In the genomic region with DNA sequence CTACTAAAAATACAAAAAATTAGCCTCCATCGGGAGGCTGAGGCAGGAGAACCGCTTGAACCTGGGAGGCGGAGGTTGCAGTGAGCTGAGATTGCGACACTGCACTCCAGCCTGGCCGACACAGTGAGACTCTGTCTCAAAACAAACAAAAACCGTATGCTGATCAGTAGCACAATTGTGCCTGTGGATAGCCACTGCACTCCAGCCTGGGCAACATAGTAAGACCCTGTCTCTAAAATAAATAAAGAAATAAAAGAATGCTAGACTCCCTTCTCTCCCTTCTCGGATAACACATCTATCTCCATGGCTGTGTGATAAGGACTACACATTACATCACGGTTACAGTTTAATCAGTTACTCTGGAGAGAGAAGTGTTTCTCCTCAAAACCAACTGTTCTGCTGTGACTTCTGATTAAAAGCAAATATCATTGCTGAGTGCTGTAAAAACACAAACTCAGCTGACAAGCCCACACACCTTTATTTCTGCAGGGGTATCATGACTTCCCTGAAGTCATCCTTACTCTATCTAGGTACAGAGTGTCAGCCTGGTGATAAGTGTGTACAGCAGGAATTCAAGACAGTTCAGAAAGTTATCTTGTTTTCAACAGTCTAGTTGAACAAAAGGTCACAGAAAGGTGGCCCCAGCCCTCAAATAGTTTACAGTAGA, we compare ENCODE assay signal across 21 cellular contexts. TPM values are rescaled to one million over a fixed set of nuclear protein-coding genes. Genes with fewer than 3 reads are reported as not detected.
DNase-seq lines count a peak whose midpoint lies in the region; ATAC-seq and TF ChIP-seq lines count a peak whose summit lies in the region.
"Had no signal": no experiment of that assay in that cellular context is flagged by ENCODE, and none has a peak within 500 bp of the region (broad histone marks: within the 10 kb centered on the region; RNA-seq: fewer than 3 reads in every experiment).

No MANE protein-coding gene starts in this region.

- no peak overlapping the region for H3K27ac ChIP-seq in HEK293 (ENCODE audit: extremely low read depth, low read depth, low read length)
- no peak overlapping the region for H3K27ac ChIP-seq in WERI-Rb-1
- H3K27ac ChIP-seq in esophagus squamous epithelium: no peak overlapping the region
- H3K27ac ChIP-seq: heart left ventricle, suprapubic skin, VCaP had no signal

- TF ChIP-seq CTCF in HEK293 (tag by site-specific recombination; IDR thresholded peaks at IDR 0.05): no peak
- no peak for TF ChIP-seq CTCF in omental fat pad (IDR thresholded peaks at IDR 0.05)
- no peak for TF ChIP-seq CTCF in WERI-Rb-1 (IDR thresholded peaks at IDR 0.05; ENCODE audit: low read depth, low read length)
- no peak for TF ChIP-seq CTCF in esophagus squamous epithelium (IDR thresholded peaks at IDR 0.05)

- ATAC-seq in left lobe of liver (peak; percentile 49), omental fat pad (ENCODE audit: low FRiP score) (peak; percentile 51), GM21529 (IDR thresholded peaks at IDR 0.05; ENCODE audit: unreplicated experiment) (no peak)
- ATAC-seq: CD8-positive, alpha-beta T cell; effector memory CD8-positive, alpha-beta T cell; heart left ventricle; natural killer cell treated with Interleukin-12 subunit alpha and Interleukin-12 subunit beta and Interleukin-15 and Interleukin-18, amount 100 ng/mL, for 72 hours; Right ventricle myocardium inferior had no signal

- 69 to 71% methylated on average over 8 of the region's 8 CpGs for WGBS in esophagus squamous epithelium, 2 donors

- DNase-seq in amniotic epithelial cell (ENCODE audit: low read depth): peak; percentile 92
- no peak for DNase-seq in left lobe of liver (ENCODE audit: low spot score)
- DNase-seq in omental fat pad (ENCODE audit: low spot score): no peak
- DNase-seq in WERI-Rb-1: no peak
- DNase-seq in NCI-H1092 (lab: John Stamatoyannopoulos, UW): no peak
- DNase-seq in esophagus squamous epithelium (lab: John Stamatoyannopoulos, UW): no peak
- DNase-seq: activated CD4-positive, alpha-beta T cell treated with anti-CD3 and anti-CD28 coated beads, Interleukin-2, amount 50 U/mL, for 48 hours; anterior cingulate cortex; CD8-positive, alpha-beta T cell; effector memory CD8-positive, alpha-beta T cell; heart left ventricle; mammary epithelial cell; NCI-H1092 treated with DMSO at 0.1 percent for 48 hours; NCI-H2081; NCI-H510A treated with DMSO at 0.1 percent for 48 hours had no signal

- no peaks in the 10 kb centered on the region for H3K9me3 ChIP-seq in HEK293 (ENCODE audit: control insufficient read depth, insufficient read depth, low read depth, low read length)
- no peaks in the 10 kb centered on the region for H3K9me3 ChIP-seq in WERI-Rb-1 (ENCODE audit: severe bottlenecking)
- H3K9me3 ChIP-seq in esophagus squamous epithelium: no peaks in the 10 kb centered on the region
- H3K9me3 ChIP-seq: heart left ventricle, suprapubic skin had no signal

- intact Hi-C loops in esophagus squamous epithelium (cut with DNase I): no loop called here

- H3K4me3 ChIP-seq in HEK293 (ENCODE audit: low read depth, low read length) (no peak overlapping the region), WERI-Rb-1 (ENCODE audit: low read depth, low read length) (no peak overlapping the region), esophagus squamous epithelium (no peak overlapping the region)
- H3K4me3 ChIP-seq: heart left ventricle, suprapubic skin had no signal

- no peak for TF ChIP-seq POLR2A in esophagus squamous epithelium (IDR thresholded peaks at IDR 0.05)

- CTCF ChIA-PET in HEK293 (lab: Yijun Ruan, JAX): interaction anchor here (0.7 kb wide), 1 partner anchor 77 kb away, joined by 3 read pairs; no protein-coding TSS in a partner anchor

- H3K36me3 ChIP-seq in HEK293 (ENCODE audit: control insufficient read depth in 2 of 2, insufficient read depth in 1 of 2, low read length in 2 of 2) (no peaks in the 10 kb centered on the region), WERI-Rb-1 (no peaks in the 10 kb centered on the region), esophagus squamous epithelium (no peaks in the 10 kb centered on the region)
- H3K36me3 ChIP-seq: heart left ventricle, suprapubic skin had no signal

- H3K27me3 ChIP-seq in WERI-Rb-1 (ENCODE audit: insufficient read depth, low read depth, severe bottlenecking): no peaks in the 10 kb centered on the region
- no peaks in the 10 kb centered on the region for H3K27me3 ChIP-seq in esophagus squamous epithelium
- H3K27me3 ChIP-seq: heart left ventricle, suprapubic skin had no signal

- POLR2A ChIA-PET in HEK293 (lab: Yijun Ruan, JAX): no interaction called here

- no peaks in the 10 kb centered on the region for H3K4me1 ChIP-seq in HEK293 (ENCODE audit: control insufficient read depth, insufficient read depth, low read length)
- no peaks in the 10 kb centered on the region for H3K4me1 ChIP-seq in esophagus squamous epithelium
- H3K4me1 ChIP-seq: suprapubic skin had no signal

TF ChIP-seq in HEK293, 187 proteins besides CTCF, POLR2A, EP300 and RAD21:
- TF ChIP-seq TRIM28 (IDR thresholded peaks at IDR 0.05; ENCODE audit: borderline replicate concordance, low read length) (no peak), ZNF2 (tag by site-specific recombination; IDR thresholded peaks at IDR 0.05) (no peak), ZNF121 (tag by site-specific recombination; IDR thresholded peaks at IDR 0.05) (peak; percentile 97), SP2 (tag by site-specific recombination; IDR thresholded peaks at IDR 0.05) (no peak), WT1 (tag by site-specific recombination; IDR thresholded peaks at IDR 0.05) (peak; percentile 43; the same call in 1 of the 2 replicates), ZIC2 (tag by site-specific recombination; IDR thresholded peaks at IDR 0.05) (peak; percentile 41; the same call in 1 of the 2 replicates), ZNF24 (tag by site-specific recombination; IDR thresholded peaks at IDR 0.05) (no peak), GFI1B (tag by site-specific recombination; IDR thresholded peaks at IDR 0.05) (no peak), ZNF837 (tag by site-specific recombination; IDR thresholded peaks at IDR 0.05) (no peak), ZNF792 (tag by site-specific recombination; IDR thresholded peaks at IDR 0.05) (no peak), REPIN1 (tag by site-specific recombination; IDR thresholded peaks at IDR 0.05; ENCODE audit: low read depth) (no peak), ZNF544 (tag by site-specific recombination; IDR thresholded peaks at IDR 0.05) (no peak), ZNF473 (tag by site-specific recombination; IDR thresholded peaks at IDR 0.05) (no peak), SP7 (tag by site-specific recombination; IDR thresholded peaks at IDR 0.05) (no peak)
- TF ChIP-seq, protein P1, sequence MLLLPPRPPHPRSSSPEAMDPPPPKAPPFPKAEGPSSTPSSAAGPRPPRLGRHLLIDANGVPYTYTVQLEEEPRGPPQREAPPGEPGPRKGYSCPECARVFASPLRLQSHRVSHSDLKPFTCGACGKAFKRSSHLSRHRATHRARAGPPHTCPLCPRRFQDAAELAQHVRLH (tag by site-specific recombination; IDR thresholded peaks at IDR 0.05): 0 out of 2 replicates have a peak, but pooled peaks have one; percentile 20
- TF ChIP-seq, protein P2, sequence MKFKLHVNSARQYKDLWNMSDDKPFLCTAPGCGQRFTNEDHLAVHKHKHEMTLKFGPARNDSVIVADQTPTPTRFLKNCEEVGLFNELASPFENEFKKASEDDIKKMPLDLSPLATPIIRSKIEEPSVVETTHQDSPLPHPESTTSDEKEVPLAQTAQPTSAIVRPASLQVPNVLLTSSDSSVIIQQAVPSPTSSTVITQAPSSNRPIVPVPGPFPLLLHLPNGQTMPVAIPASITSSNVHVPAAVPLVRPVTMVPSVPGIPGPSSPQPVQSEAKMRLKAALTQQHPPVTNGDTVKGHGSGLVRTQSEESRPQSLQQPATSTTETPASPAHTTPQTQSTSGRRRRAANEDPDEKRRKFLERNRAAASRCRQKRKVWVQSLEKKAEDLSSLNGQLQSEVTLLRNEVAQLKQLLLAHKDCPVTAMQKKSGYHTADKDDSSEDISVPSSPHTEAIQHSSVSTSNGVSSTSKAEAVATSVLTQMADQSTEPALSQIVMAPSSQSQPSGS (tag by site-specific recombination; IDR thresholded peaks at IDR 0.05; ENCODE audit: low read depth): no peak
TF ChIP-seq in HEK293: peak in this region for 4.

RNA-seq across cellular contexts. Expression of gene ARHGAP19, which starts 5.3 kb away (rescaled TPM):
- total RNA-seq in left lobe of liver (4.1 TPM), omental fat pad (10 to 100 TPM in 1 of 4 donors, 1 to 10 TPM in 3; 4.5 to 19.4 (median 5.3) TPM), esophagus squamous epithelium (10 to 100 TPM in 1 of 4 donors, 1 to 10 TPM in 3; 3.7 to 15.4 (median 7.5) TPM)

RNA-seq across cellular contexts. Expression of gene FRAT1, which starts 21.4 kb away (rescaled TPM):
- total RNA-seq in left lobe of liver (10.0 TPM), omental fat pad (10 to 100 TPM in 1 of 4 donors, 1 to 10 TPM in 3; 4.2 to 22.9 (median 5.9) TPM), esophagus squamous epithelium (1 to 10 TPM; 1.7 to 6.1 (median 3.9) TPM)

RNA-seq across cellular contexts. Expression of gene FRAT2, which starts 36.8 kb away (rescaled TPM):
- total RNA-seq in left lobe of liver: 10.3 TPM
- total RNA-seq in omental fat pad: 10 to 100 TPM in 3 of 4 donors, 1 to 10 TPM in 1; 8.4 to 32.9 (median 14.2) TPM
- 10 to 100 TPM; 16.6 to 29.4 (median 20.3) TPM for total RNA-seq in esophagus squamous epithelium
